In the genomic region with DNA sequence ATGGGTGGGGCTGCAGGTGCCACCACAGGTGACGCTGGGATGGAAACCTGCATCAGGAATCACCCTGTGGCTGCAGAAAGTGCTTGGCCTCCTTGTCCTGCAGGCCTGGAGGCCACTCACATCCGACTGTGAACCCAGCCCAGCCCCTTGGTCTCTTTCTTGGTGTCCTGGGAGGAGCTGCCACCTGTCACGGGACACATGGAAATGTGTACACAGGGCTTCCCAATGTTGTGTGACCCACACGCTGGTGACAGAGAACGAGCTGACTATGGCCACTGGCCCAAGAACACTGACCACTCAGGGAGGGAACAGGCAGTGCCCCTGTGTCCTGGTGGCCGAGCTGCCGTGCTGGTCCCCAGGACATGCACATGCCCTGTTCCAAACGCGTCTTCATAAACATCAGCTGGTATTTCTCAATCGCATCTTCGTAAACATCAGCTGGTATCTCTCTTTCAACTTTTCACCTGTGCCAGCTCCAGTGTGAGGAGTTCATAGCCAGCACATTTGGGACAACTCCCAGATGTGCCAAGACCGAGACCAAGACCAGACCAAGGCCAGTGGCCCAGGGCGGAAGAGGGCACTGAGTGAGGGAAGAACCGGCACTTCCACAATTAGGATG, we compare ENCODE assay signal across 1 cellular context.
TF ChIP-seq lines count a peak whose summit lies in the region.

No MANE protein-coding gene starts in this region.

TF ChIP-seq in IMR-90, 13 proteins besides CTCF, POLR2A, EP300 and RAD21 (continued from another document):
- TF ChIP-seq ELK1 (IDR thresholded peaks at IDR 0.05; ENCODE audit: borderline replicate concordance, low read depth, low read length) (no peak), MAZ (IDR thresholded peaks at IDR 0.05; ENCODE audit: borderline replicate concordance, low read depth, low read length) (no peak), RFX5 (IDR thresholded peaks at IDR 0.05; ENCODE audit: low read depth, low read length) (no peak), SMC3 (IDR thresholded peaks at IDR 0.05; ENCODE audit: low read depth, low read length) (no peak), NFE2L2 (IDR thresholded peaks at IDR 0.05; ENCODE audit: low read depth, low read length) (no peak), MAFK (IDR thresholded peaks at IDR 0.05; ENCODE audit: low read depth, low read length) (no peak)
TF ChIP-seq in IMR-90: peak in this region for 0.
